12 cellular contexts compared by ENCODE assay signal in the genomic region with DNA sequence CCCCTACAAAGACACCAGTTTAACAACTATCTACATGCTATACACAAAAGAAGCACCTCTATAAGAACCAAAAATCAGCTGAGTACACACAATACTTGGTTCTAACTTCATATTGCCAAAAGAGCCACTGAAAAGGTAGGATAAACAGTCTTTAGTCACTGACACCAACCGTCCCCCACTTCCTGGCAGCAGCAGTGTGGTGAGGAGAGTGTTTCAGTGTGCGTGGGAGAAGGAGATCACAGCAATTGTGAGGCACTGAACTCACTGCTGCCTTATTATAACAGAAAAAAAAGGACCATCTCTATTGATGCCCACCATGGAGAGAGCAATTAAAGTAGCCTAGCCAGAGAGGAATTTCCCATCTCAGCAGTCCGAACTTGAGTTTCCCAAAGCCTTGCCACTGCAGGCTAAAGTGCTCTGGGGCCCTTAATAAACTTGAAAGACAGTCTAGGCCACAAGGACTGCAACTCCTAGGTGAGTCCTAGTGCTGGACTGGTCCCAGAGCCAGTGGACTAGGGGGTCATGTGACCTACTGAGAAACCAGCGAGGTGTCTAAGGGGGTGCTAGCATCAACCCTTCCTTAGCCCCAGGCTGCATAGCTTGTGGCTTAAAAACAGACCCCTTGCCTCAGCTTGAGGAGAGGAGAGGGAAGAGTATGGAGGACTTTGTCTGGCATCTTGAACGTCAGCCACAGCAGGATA. TPM values are rescaled to one million over a fixed set of nuclear protein-coding genes. Genes with fewer than 3 reads are reported as not detected.
A peak's percentile ranks its signal among the peaks of the same experiment; 100 is the strongest.
DNase-seq lines count a peak whose midpoint lies in the region; ATAC-seq, FAIRE-seq and TF ChIP-seq lines count a peak whose summit lies in the region.
"Had no signal": no experiment of that assay in that cellular context is flagged by ENCODE, and none has a peak within 500 bp of the region (broad histone marks: within the 10 kb centered on the region; RNA-seq: fewer than 3 reads in every experiment).

No MANE protein-coding gene starts in this region.

- ATAC-seq in GM21367 (IDR thresholded peaks at IDR 0.05; ENCODE audit: unreplicated experiment) (peak; percentile 69), GM19395 (IDR thresholded peaks at IDR 0.05; ENCODE audit: unreplicated experiment) (no peak)
- ATAC-seq: psoas muscle had no signal

- H3K4me1 Mint-ChIP-seq in T-helper 1 cell treated with Interleukin-12 subunit alpha and Interleukin-12 subunit beta and Interleukin-4 antibody, amounts not matched to agents 30 μg/mL and 1 μg/mL, for 36 hours (ENCODE audit: low read depth) = peaks cover 39% of the 10 kb centered on the region
- H3K4me1 Mint-ChIP-seq in activated naive CD8-positive, alpha-beta T cell (ENCODE audit: low read depth) = peaks cover 59% of the 10 kb centered on the region
- H3K4me1 Mint-ChIP-seq: CD14-positive monocyte had no signal

- no peak for FAIRE-seq in GM19239 (lab: Jason Lieb, UNC)

- H3K4me1 ChIP-seq in thyroid gland = no peaks in the 10 kb centered on the region
- H3K4me1 ChIP-seq: psoas muscle had no signal

- peaks cover 15% of the 10 kb centered on the region for H3K36me3 Mint-ChIP-seq in T-helper 1 cell treated with Interleukin-12 subunit alpha and Interleukin-12 subunit beta and Interleukin-4 antibody, amounts not matched to agents 30 μg/mL and 1 μg/mL, for 36 hours (ENCODE audit: low read depth)
- H3K36me3 Mint-ChIP-seq in activated naive CD8-positive, alpha-beta T cell = peaks cover 8% of the 10 kb centered on the region
- H3K36me3 Mint-ChIP-seq: CD14-positive monocyte had no signal

- H3K4me3 Mint-ChIP-seq in T-helper 1 cell treated with Interleukin-12 subunit alpha and Interleukin-12 subunit beta and Interleukin-4 antibody, amounts not matched to agents 30 μg/mL and 1 μg/mL, for 36 hours = peak overlapping the region; percentile 58
- peak overlapping the region; percentile 66 for H3K4me3 Mint-ChIP-seq in activated naive CD8-positive, alpha-beta T cell
- H3K4me3 Mint-ChIP-seq: CD14-positive monocyte had no signal

- H3K27ac ChIP-seq in thyroid gland = no peak overlapping the region
- H3K27ac ChIP-seq: psoas muscle had no signal

- H3K27me3 ChIP-seq in thyroid gland = no peaks in the 10 kb centered on the region

- H3K27ac Mint-ChIP-seq in T-helper 1 cell treated with Interleukin-12 subunit alpha and Interleukin-12 subunit beta and Interleukin-4 antibody, amounts not matched to agents 30 μg/mL and 1 μg/mL, for 36 hours = peak overlapping the region; percentile 79
- H3K27ac Mint-ChIP-seq in activated naive CD8-positive, alpha-beta T cell = peak overlapping the region; percentile 69

- TF ChIP-seq CTCF in thyroid gland (IDR thresholded peaks at IDR 0.05) = no peak

- DNase-seq in stimulated activated CD4-positive, alpha-beta T cell treated with anti-CD3 and anti-CD28 coated beads, Interleukin-4, amount 100 ng/mL, for 4 hours = peak; percentile 16 to 54
- DNase-seq in thyroid gland (no peak), NCI-H2029 treated with DMSO at 0.1 percent for 48 hours (lab: John Stamatoyannopoulos, UW) (no peak), GM19239 (ENCODE audit: insufficient read length, low spot score) (no peak)
- DNase-seq: NCI-H187; NK-92 treated with Interleukin-12 subunit alpha and Interleukin-12 subunit beta, amount 100 ng/mL, for 24 hours; psoas muscle had no signal

- H3K9me3 Mint-ChIP-seq in T-helper 1 cell treated with Interleukin-12 subunit alpha and Interleukin-12 subunit beta and Interleukin-4 antibody, amounts not matched to agents 30 μg/mL and 1 μg/mL, for 36 hours = peaks cover 35% of the 10 kb centered on the region
- peaks cover 15% of the 10 kb centered on the region for H3K9me3 Mint-ChIP-seq in activated naive CD8-positive, alpha-beta T cell (ENCODE audit: low read depth)

- no peaks in the 10 kb centered on the region for H3K9me3 ChIP-seq in thyroid gland
- H3K9me3 ChIP-seq: psoas muscle had no signal

- intact Hi-C loops in thyroid gland (cut with DNase I) = no loop called here

- no peaks in the 10 kb centered on the region for H3K27me3 Mint-ChIP-seq in T-helper 1 cell treated with Interleukin-12 subunit alpha and Interleukin-12 subunit beta and Interleukin-4 antibody, amounts not matched to agents 30 μg/mL and 1 μg/mL, for 36 hours (ENCODE audit: low read depth)
- no peaks in the 10 kb centered on the region for H3K27me3 Mint-ChIP-seq in activated naive CD8-positive, alpha-beta T cell

- no peak for TF ChIP-seq POLR2A in thyroid gland (IDR thresholded peaks at IDR 0.05)

- WGBS in thyroid gland, 2 donors = 89 to 91% methylated on average over 5 of the region's 5 CpGs

- no peaks in the 10 kb centered on the region for H3K36me3 ChIP-seq in thyroid gland

- H3K4me3 ChIP-seq in thyroid gland (replicated peaks in 1 of 3) = no peak overlapping the region
- H3K4me3 ChIP-seq: psoas muscle had no signal

RNA-seq across cellular contexts. Expression of a gene that starts 37.1 kb away (rescaled TPM):
- 1 to 10 TPM in 1 of 4 donors, under 1 TPM in 2, not detected in 1; 0.27 to 2.3 (median 0.67) TPM for total RNA-seq in thyroid gland
- total RNA-seq: psoas muscle had no signal

Comparison
In these comparisons a context has a peak if more than half of its experiments do, and no peak if none do; other contexts are left out.
1. DNase-seq: peak in stimulated activated CD4-positive, alpha-beta T cell treated with anti-CD3 and anti-CD28 coated beads, Interleukin-4, amount 100 ng/mL, for 4 hours (2 of 2); none in thyroid gland (0 of 2), NCI-H2029 treated with DMSO at 0.1 percent for 48 hours (single experiment) and GM19239 (single experiment).